In the genomic region with DNA sequence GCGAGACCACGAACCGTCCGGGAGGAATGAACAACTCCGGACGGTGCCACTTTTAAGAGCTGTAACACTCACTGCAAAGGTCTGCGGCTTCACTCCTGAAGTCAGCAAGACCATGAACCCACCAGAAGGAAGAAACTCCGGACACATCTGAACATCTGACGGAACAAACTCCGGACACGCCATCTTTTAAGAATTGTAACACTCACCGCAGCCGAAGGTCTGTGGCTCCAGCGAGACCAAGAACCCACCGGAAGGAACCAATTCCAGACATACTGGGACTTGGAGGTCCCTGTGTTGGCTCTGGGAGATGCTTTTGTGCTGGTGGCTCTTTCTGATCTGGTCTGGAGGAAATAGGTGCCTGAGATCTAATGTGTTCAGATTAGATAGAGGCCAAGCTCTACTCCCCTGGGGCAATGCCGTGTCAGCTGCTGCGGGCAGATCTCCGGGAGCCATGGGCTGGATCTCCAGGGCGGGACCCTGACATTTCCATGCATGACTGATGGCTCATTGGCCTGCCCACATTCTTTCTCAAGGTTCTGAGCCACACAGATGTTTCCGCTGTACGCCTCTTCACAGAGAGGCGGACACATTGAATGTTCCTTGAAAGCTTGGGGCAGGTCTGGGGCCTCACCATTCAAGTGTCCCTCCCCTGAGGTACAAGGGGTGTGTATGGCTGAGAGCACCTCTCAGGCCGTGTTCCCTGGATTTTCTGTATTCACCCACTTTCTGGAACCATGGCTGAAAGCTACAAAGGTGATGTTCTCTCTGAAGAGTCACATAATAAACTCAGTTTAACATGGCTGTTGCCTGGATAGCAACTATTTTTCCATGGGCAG, we compare ENCODE assay signal across 1 cellular context.
TF ChIP-seq lines count a peak whose summit lies in the region.

No MANE protein-coding gene starts in this region.

TF ChIP-seq in H1, 55 proteins besides CTCF, POLR2A, EP300 and RAD21:
- TF ChIP-seq BCL11A (IDR thresholded peaks at IDR 0.05; ENCODE audit: low read depth in 2 of 2, low read length in 2 of 2): no peak
- TF ChIP-seq TAF7 (optimal IDR thresholded peaks at IDR 0.05; ENCODE audit: borderline replicate concordance, low read depth, low read length): no peak
- no peak for TF ChIP-seq RNF2 (IDR thresholded peaks at IDR 0.05; ENCODE audit: borderline replicate concordance, low read depth, low read length, missing control alignments, poor library complexity, severe bottlenecking)
- no peak for TF ChIP-seq HDAC2 (IDR thresholded peaks at IDR 0.05; ENCODE audit: borderline replicate concordance in 1 of 2, low read depth in 2 of 2, low read length in 2 of 2)
- no peak for TF ChIP-seq EGR1 (IDR thresholded peaks at IDR 0.05; ENCODE audit: borderline replicate concordance, low read depth, low read length)
- TF ChIP-seq, protein P1, sequence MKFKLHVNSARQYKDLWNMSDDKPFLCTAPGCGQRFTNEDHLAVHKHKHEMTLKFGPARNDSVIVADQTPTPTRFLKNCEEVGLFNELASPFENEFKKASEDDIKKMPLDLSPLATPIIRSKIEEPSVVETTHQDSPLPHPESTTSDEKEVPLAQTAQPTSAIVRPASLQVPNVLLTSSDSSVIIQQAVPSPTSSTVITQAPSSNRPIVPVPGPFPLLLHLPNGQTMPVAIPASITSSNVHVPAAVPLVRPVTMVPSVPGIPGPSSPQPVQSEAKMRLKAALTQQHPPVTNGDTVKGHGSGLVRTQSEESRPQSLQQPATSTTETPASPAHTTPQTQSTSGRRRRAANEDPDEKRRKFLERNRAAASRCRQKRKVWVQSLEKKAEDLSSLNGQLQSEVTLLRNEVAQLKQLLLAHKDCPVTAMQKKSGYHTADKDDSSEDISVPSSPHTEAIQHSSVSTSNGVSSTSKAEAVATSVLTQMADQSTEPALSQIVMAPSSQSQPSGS (IDR thresholded peaks at IDR 0.05; ENCODE audit: low read length): no peak
- TF ChIP-seq EZH2 (IDR thresholded peaks at IDR 0.05; ENCODE audit: low read depth, low read length, severe bottlenecking): no peak
- TF ChIP-seq SIX5 (IDR thresholded peaks at IDR 0.05; ENCODE audit: low read depth, low read length): no peak
- no peak for TF ChIP-seq GABPA (IDR thresholded peaks at IDR 0.05; ENCODE audit: borderline replicate concordance, insufficient read depth, low read length)
- no peak for TF ChIP-seq SP2 (IDR thresholded peaks at IDR 0.05; ENCODE audit: low read length)
TF ChIP-seq in H1: peak in this region for 0.
